15 cellular contexts compared by ENCODE assay signal in the genomic region with DNA sequence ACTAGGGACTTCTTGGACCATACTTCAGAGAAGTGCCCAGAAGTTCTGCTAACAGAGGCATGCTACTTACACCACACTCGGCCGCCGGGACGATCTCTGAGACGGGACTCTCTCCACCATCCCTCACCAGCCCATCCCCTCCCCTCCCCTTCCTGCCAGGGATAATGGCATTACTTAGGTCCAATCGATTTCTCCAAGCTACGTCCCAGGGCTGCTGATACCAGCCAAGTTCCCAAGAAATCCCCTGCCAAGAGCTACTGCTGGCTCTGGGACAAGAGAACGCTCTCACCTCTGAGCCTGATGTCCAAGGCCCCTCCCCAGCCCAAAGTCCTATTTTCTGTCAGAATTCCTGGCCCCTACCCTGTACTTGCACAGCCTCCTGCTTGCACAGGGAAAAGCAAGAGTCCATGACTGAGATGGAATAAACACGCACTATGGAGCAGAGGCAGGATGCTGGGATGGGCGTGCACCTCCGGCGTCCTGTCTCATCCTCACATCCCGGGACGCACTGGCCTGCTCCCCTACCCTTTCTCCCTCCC. TPM values are rescaled to one million over a fixed set of nuclear protein-coding genes. Genes with fewer than 3 reads are reported as not detected.
DNase-seq lines count a peak whose midpoint lies in the region; ATAC-seq and TF ChIP-seq lines count a peak whose summit lies in the region.
"Had no signal": no experiment of that assay in that cellular context is flagged by ENCODE, and none has a peak within 500 bp of the region (broad histone marks: within the 10 kb centered on the region; RNA-seq: fewer than 3 reads in every experiment).

No MANE protein-coding gene starts in this region.

- CTCF ChIA-PET in CD4-positive, alpha-beta T cell (lab: Charles Lee) = no interaction called here

- no peaks in the 10 kb centered on the region for H3K9me3 ChIP-seq in CD4-positive, alpha-beta T cell (ENCODE audit: control insufficient read depth, low read length)

- ATAC-seq in CD4-positive, alpha-beta T cell (ENCODE audit: poor library complexity) = no peak
- no peak for ATAC-seq in GM19395 (IDR thresholded peaks at IDR 0.05; ENCODE audit: unreplicated experiment)
- no peak for ATAC-seq in GM21447 (IDR thresholded peaks at IDR 0.05; ENCODE audit: unreplicated experiment)
- ATAC-seq in naive thymus-derived CD8-positive, alpha-beta T cell = no peak

- no peaks in the 10 kb centered on the region for H3K9me3 Mint-ChIP-seq in CD4-positive, alpha-beta T cell
- H3K9me3 Mint-ChIP-seq in dendritic cell treated with granulocyte-macrophage colony-stimulating factor and Interleukin-4, amounts not matched to agents 40 ng/mL and 50 ng/mL, for 4 days = no peaks in the 10 kb centered on the region
- H3K9me3 Mint-ChIP-seq in neural crest cell = no peaks in the 10 kb centered on the region
- no peaks in the 10 kb centered on the region for H3K9me3 Mint-ChIP-seq in naive thymus-derived CD8-positive, alpha-beta T cell

- in situ Hi-C loops in G401 (cut with HindIII; ENCODE audit: low sequenced_read_pairs) = no loop called here

- no peak for DNase-seq in CD4-positive, alpha-beta T cell
- DNase-seq in G401 (ENCODE audit: low spot score) = peak; percentile 25
- no peak for DNase-seq in neural crest cell (ENCODE audit: low read depth, low spot score)
- no peak for DNase-seq in naive thymus-derived CD8-positive, alpha-beta T cell
- DNase-seq: Calu3, DMS53, IMR-90, NCI-H1105 treated with DMSO at 0.1 percent for 48 hours, NCI-H187, NCI-H2171, NCI-H69, SIG-M5 had no signal

- POLR2A ChIA-PET in CD4-positive, alpha-beta T cell (lab: Charles Lee) = interaction anchor here (0.5 kb wide), 1 partner anchor 88 kb away, joined by 3 read pairs; no protein-coding TSS in a partner anchor
- POLR2A ChIA-PET in naive thymus-derived CD8-positive, alpha-beta T cell (lab: Charles Lee) = no interaction called here

- no peaks in the 10 kb centered on the region for H3K27me3 ChIP-seq in CD4-positive, alpha-beta T cell (ENCODE audit: control insufficient read depth, insufficient read depth, low read length)

- no peaks in the 10 kb centered on the region for H3K4me1 Mint-ChIP-seq in CD4-positive, alpha-beta T cell (ENCODE audit: low read depth)
- peaks cover 12% of the 10 kb centered on the region for H3K4me1 Mint-ChIP-seq in dendritic cell treated with granulocyte-macrophage colony-stimulating factor and Interleukin-4, amounts not matched to agents 40 ng/mL and 50 ng/mL, for 4 days (ENCODE audit: low read depth)
- peaks cover 17% of the 10 kb centered on the region for H3K4me1 Mint-ChIP-seq in neural crest cell
- peaks cover 0 to 4% (median 3%) of the 10 kb centered on the region in 4 donors for H3K4me1 Mint-ChIP-seq in naive thymus-derived CD8-positive, alpha-beta T cell

- H3K27ac Mint-ChIP-seq in CD4-positive, alpha-beta T cell = peak overlapping the region; percentile 37
- H3K27ac Mint-ChIP-seq in dendritic cell treated with granulocyte-macrophage colony-stimulating factor and Interleukin-4, amounts not matched to agents 40 ng/mL and 50 ng/mL, for 4 days = peak overlapping the region; percentile 39
- peak overlapping the region; percentile 51 for H3K27ac Mint-ChIP-seq in neural crest cell (ENCODE audit: unreplicated experiment)
- peak overlapping the region in 3 of 10 donors; percentile 16 to 40 (median 37) for H3K27ac Mint-ChIP-seq in naive thymus-derived CD8-positive, alpha-beta T cell

- no peak overlapping the region for H3K27ac ChIP-seq in CD4-positive, alpha-beta T cell (ENCODE audit: low read depth, low read length)

- no peak overlapping the region for H3K4me3 Mint-ChIP-seq in CD4-positive, alpha-beta T cell
- no peak overlapping the region for H3K4me3 Mint-ChIP-seq in dendritic cell treated with granulocyte-macrophage colony-stimulating factor and Interleukin-4, amounts not matched to agents 40 ng/mL and 50 ng/mL, for 4 days
- H3K4me3 Mint-ChIP-seq in neural crest cell = no peak overlapping the region
- H3K4me3 Mint-ChIP-seq in naive thymus-derived CD8-positive, alpha-beta T cell = no peak overlapping the region

- no peaks in the 10 kb centered on the region for H3K36me3 Mint-ChIP-seq in CD4-positive, alpha-beta T cell (ENCODE audit: low read depth)
- no peaks in the 10 kb centered on the region for H3K36me3 Mint-ChIP-seq in dendritic cell treated with granulocyte-macrophage colony-stimulating factor and Interleukin-4, amounts not matched to agents 40 ng/mL and 50 ng/mL, for 4 days (ENCODE audit: low read depth)
- no peaks in the 10 kb centered on the region for H3K36me3 Mint-ChIP-seq in neural crest cell (ENCODE audit: low read depth)
- no peaks in the 10 kb centered on the region for H3K36me3 Mint-ChIP-seq in naive thymus-derived CD8-positive, alpha-beta T cell

- intact Hi-C loops in CD4-positive, alpha-beta T cell (cut with DNase I, micrococcal nuclease) = no loop called here
- intact Hi-C loops in dendritic cell treated with granulocyte-macrophage colony-stimulating factor and Interleukin-4, amounts not matched to agents 40 ng/mL and 50 ng/mL, for 4 days (cut with micrococcal nuclease) = no loop called here

- no peaks in the 10 kb centered on the region for H3K27me3 Mint-ChIP-seq in CD4-positive, alpha-beta T cell
- no peaks in the 10 kb centered on the region for H3K27me3 Mint-ChIP-seq in dendritic cell treated with granulocyte-macrophage colony-stimulating factor and Interleukin-4, amounts not matched to agents 40 ng/mL and 50 ng/mL, for 4 days
- H3K27me3 Mint-ChIP-seq in neural crest cell (ENCODE audit: low read depth) = no peaks in the 10 kb centered on the region
- H3K27me3 Mint-ChIP-seq in naive thymus-derived CD8-positive, alpha-beta T cell = no peaks in the 10 kb centered on the region

- no peak for TF ChIP-seq CTCF in CD4-positive, alpha-beta T cell (IDR thresholded peaks at IDR 0.05)
- TF ChIP-seq CTCF in neural crest cell (conservative IDR thresholded peaks at IDR 0.05) = no peak

RNA-seq across cellular contexts. Expression of gene GDPD5, which starts 42.7 kb away (rescaled TPM):
- 100 to 1,000 TPM in 1 of 2 experiments, 10 to 100 TPM in 1; 91.6 to 101 TPM for total RNA-seq in CD4-positive, alpha-beta T cell
- total RNA-seq in G401 (2014; rRNA removed; shearing (Covaris generic)) = 4.6 and 10.8 TPM in 2 replicates
- 13.3 and 15.4 TPM in 2 replicates for total RNA-seq in neural crest cell
- 10 to 100 TPM; 13.1 to 13.4 TPM for total RNA-seq in naive thymus-derived CD8-positive, alpha-beta T cell
- 1 to 10 TPM; 4.2 to 5.1 (median 4.3) TPM for polyA plus RNA-seq in naive thymus-derived CD8-positive, alpha-beta T cell

RNA-seq across cellular contexts. Expression of gene KLHL35, which starts 50.0 kb away (rescaled TPM):
- total RNA-seq in CD4-positive, alpha-beta T cell = under 1 TPM; 0.33 to 0.81 TPM
- total RNA-seq in G401 (2014; rRNA removed; shearing (Covaris generic)) = not detected in 2 replicates
- total RNA-seq in neural crest cell = 9.4 and 11.6 TPM in 2 replicates
- 1 to 10 TPM in 1 of 2 experiments, under 1 TPM in 1; 0.66 to 1.3 TPM for total RNA-seq in naive thymus-derived CD8-positive, alpha-beta T cell
- polyA plus RNA-seq in naive thymus-derived CD8-positive, alpha-beta T cell = 1 to 10 TPM in 1 of 3 donors, under 1 TPM in 2; 0.38 to 1.2 (median 0.74) TPM
